9 cellular contexts compared by ENCODE assay signal in genomic region chr5:16791036-16791705, GRCh38.
DNase-seq lines count a peak whose midpoint lies in the region; ATAC-seq and TF ChIP-seq lines count a peak whose summit lies in the region.
"Had no signal": no experiment of that assay in that cellular context is flagged by ENCODE, and none has a peak within 500 bp of the region (broad histone marks: within the 10 kb centered on the region; RNA-seq: fewer than 3 reads in every experiment).

No MANE protein-coding gene starts in this region.

- no peak overlapping the region for H3K4me2 ChIP-seq in PC-3 (ENCODE audit: low read length)

- no peaks in the 10 kb centered on the region for H3K9me3 ChIP-seq in PC-3 (ENCODE audit: low read length)

- BruUV-seq in PC-3 (replicated peaks; lab: Mats Ljungman, UMichigan) = no TSS peak

- H3K27ac Mint-ChIP-seq in activated T-helper 2 cell treated with anti-CD3 and anti-CD28 coated beads, Interferon-gamma antibody, Interleukin-2, Interleukin-4, amounts not matched to agents 10 μg/mL and 5 μg/mL and 100 μg/mL, durations not matched to agents 14 hours and 24 hours and 36 hours = no peak overlapping the region
- H3K27ac Mint-ChIP-seq: IgD-negative memory B cell had no signal

- ATAC-seq in GM18868 (IDR thresholded peaks at IDR 0.05; ENCODE audit: unreplicated experiment) = peak; percentile 57
- ATAC-seq in PC-3 = peak; percentile 40
- ATAC-seq in omental fat pad (ENCODE audit: low FRiP score) = no peak

- H3K4me3 ChIP-seq in BJ (ENCODE audit: low read depth, low read length) (no peak overlapping the region), PC-3 (ENCODE audit: low read length) (no peak overlapping the region), dorsolateral prefrontal cortex (peak overlapping the region in 32 of 59 donors; percentile 0 to 54 (median 24))

- no peak overlapping the region for H3K4me3 Mint-ChIP-seq in activated T-helper 2 cell treated with anti-CD3 and anti-CD28 coated beads, Interferon-gamma antibody, Interleukin-2, Interleukin-4, amounts not matched to agents 10 μg/mL and 5 μg/mL and 100 μg/mL, durations not matched to agents 14 hours and 24 hours and 36 hours (ENCODE audit: low read depth)

- no peaks in the 10 kb centered on the region for H3K9me3 Mint-ChIP-seq in activated T-helper 2 cell treated with anti-CD3 and anti-CD28 coated beads, Interferon-gamma antibody, Interleukin-2, Interleukin-4, amounts not matched to agents 10 μg/mL and 5 μg/mL and 100 μg/mL, durations not matched to agents 14 hours and 24 hours and 36 hours
- H3K9me3 Mint-ChIP-seq: IgD-negative memory B cell had no signal

- H3K27me3 Mint-ChIP-seq in activated T-helper 2 cell treated with anti-CD3 and anti-CD28 coated beads, Interferon-gamma antibody, Interleukin-2, Interleukin-4, amounts not matched to agents 10 μg/mL and 5 μg/mL and 100 μg/mL, durations not matched to agents 14 hours and 24 hours and 36 hours (ENCODE audit: low read depth) = peaks cover 5% of the 10 kb centered on the region

- H3K27me3 ChIP-seq in BJ (ENCODE audit: control insufficient read depth, insufficient read depth, low read length) (no peaks in the 10 kb centered on the region), PC-3 (ENCODE audit: low read length) (no peaks in the 10 kb centered on the region), dorsolateral prefrontal cortex (no peaks in the 10 kb centered on the region)

- H3K79me2 ChIP-seq in PC-3 (ENCODE audit: low read length) = peaks cover 4% of the 10 kb centered on the region; the same call in 1 of the 2 replicates

- H3K9ac ChIP-seq in PC-3 (ENCODE audit: low read length) = no peak overlapping the region

- H3K36me3 Mint-ChIP-seq in activated T-helper 2 cell treated with anti-CD3 and anti-CD28 coated beads, Interferon-gamma antibody, Interleukin-2, Interleukin-4, amounts not matched to agents 10 μg/mL and 5 μg/mL and 100 μg/mL, durations not matched to agents 14 hours and 24 hours and 36 hours (ENCODE audit: low read depth) = no peaks in the 10 kb centered on the region
- H3K36me3 Mint-ChIP-seq: IgD-negative memory B cell had no signal

- H3K27ac ChIP-seq in PC-3 (ENCODE audit: low read length) = no peak overlapping the region
- H3K27ac ChIP-seq in dorsolateral prefrontal cortex = no peak overlapping the region

- H3K4me1 Mint-ChIP-seq in activated T-helper 2 cell treated with anti-CD3 and anti-CD28 coated beads, Interferon-gamma antibody, Interleukin-2, Interleukin-4, amounts not matched to agents 10 μg/mL and 5 μg/mL and 100 μg/mL, durations not matched to agents 14 hours and 24 hours and 36 hours (ENCODE audit: low read depth) = peaks cover 3% of the 10 kb centered on the region

- H3F3A ChIP-seq in PC-3 (ENCODE audit: low read length, unreplicated experiment) = no peaks in the 10 kb centered on the region

- no peaks in the 10 kb centered on the region for H3K9me2 ChIP-seq in PC-3 (replicated peaks; ENCODE audit: low read length)

- no peak overlapping the region for H2AFZ ChIP-seq in PC-3 (ENCODE audit: low read length)

- TF ChIP-seq CTCF in BJ (IDR thresholded peaks at IDR 0.05; ENCODE audit: insufficient read depth, low read depth, low read length) (peak; percentile 59), PC-3 (conservative IDR thresholded peaks at IDR 0.05; ENCODE audit: low read depth, low read length) (peak; percentile 97), dorsolateral prefrontal cortex (IDR thresholded peaks at IDR 0.05 in 54 of 56, conservative IDR thresholded peaks at IDR 0.05 in 2 of 56; ENCODE audit: low read depth in 1 of 56, partially characterized antibody in 56 of 56) (peak; percentile 72 to 96 (median 86)), omental fat pad (IDR thresholded peaks at IDR 0.05) (peak in 1 of 3 donors; percentile 13)

- no peaks in the 10 kb centered on the region for H4K20me1 ChIP-seq in PC-3 (ENCODE audit: low read length)

- intact Hi-C loops in PC-3 (cut with micrococcal nuclease) (loop anchor here (1.0 to 5.0 kb wide), 6 partner anchors 103 to 412 kb away; no protein-coding TSS in a partner anchor), dorsolateral prefrontal cortex (cut with DNase I) (loop anchor here (2.0 to 5.0 kb wide), 3 partner anchors 341 to 400 kb away; no protein-coding TSS in a partner anchor)
- intact Hi-C loops in activated T-helper 2 cell treated with anti-CD3 and anti-CD28 coated beads, Interferon-gamma antibody, Interleukin-2, Interleukin-4, amounts not matched to agents 10 μg/mL and 5 μg/mL and 100 μg/mL, durations not matched to agents 14 hours and 24 hours and 36 hours (cut with micrococcal nuclease) = loop anchor here (1.0 kb wide), 2 partner anchors 341 to 399 kb away; no protein-coding TSS in a partner anchor

- CTCF ChIA-PET in BJ (lab: Yijun Ruan, JAX) (interaction anchor here (0.6 to 4.6 kb wide), 20 partner anchors 8 to 412 kb away, joined by 3 to 69 read pairs (median 4); no protein-coding TSS in a partner anchor), PC-3 (lab: Charles Lee) (interaction anchor here (0.6 to 1.9 kb wide), 7 partner anchors 65 to 1517 kb away, joined by 3 to 14 read pairs (median 7); partner anchors contain the start of gene MYO10)

- H3K36me3 ChIP-seq in BJ (ENCODE audit: control insufficient read depth, insufficient read depth, low read length) (peaks cover 4% of the 10 kb centered on the region), PC-3 (ENCODE audit: low read depth, low read length) (no peaks in the 10 kb centered on the region; the same call in 1 of the 2 replicates)

- POLR2A ChIA-PET in BJ (lab: Charles Lee) (interaction anchor here (0.6 kb wide), 1 partner anchor 10 kb away, joined by 3 read pairs; no protein-coding TSS in a partner anchor), PC-3 (lab: Charles Lee; ENCODE audit: unreplicated experiment) (no interaction called here)

- no peak for DNase-seq in BJ (ENCODE audit: low read depth)
- DNase-seq in LoVo (ENCODE audit: low spot score) = peak; percentile 63
- peak; percentile 95 for DNase-seq in PC-3
- peak in 2 of 10 donors; percentile 35 to 46 for DNase-seq in dorsolateral prefrontal cortex
- DNase-seq in midbrain (lab: John Stamatoyannopoulos, UW) = peak; percentile 74
- no peak for DNase-seq in activated T-helper 2 cell treated with anti-CD3 and anti-CD28 coated beads, Interferon-gamma antibody, Interleukin-2, Interleukin-4, amounts not matched to agents 10 μg/mL and 5 μg/mL and 100 μg/mL, durations not matched to agents 14 hours and 24 hours and 36 hours (ENCODE audit: low spot score)
- DNase-seq in omental fat pad (ENCODE audit: low spot score) = no peak

- H3K4me1 ChIP-seq in PC-3 (ENCODE audit: insufficient read depth, low read length) = no peaks in the 10 kb centered on the region

Comparison
In these comparisons a context has a peak if more than half of its experiments do, and no peak if none do; other contexts are left out.
1. DNase-seq: peak in LoVo (single experiment), PC-3 (single experiment) and midbrain (single experiment); none in BJ (single experiment), activated T-helper 2 cell treated with anti-CD3 and anti-CD28 coated beads, Interferon-gamma antibody, Interleukin-2, Interleukin-4, amounts not matched to agents 10 μg/mL and 5 μg/mL and 100 μg/mL, durations not matched to agents 14 hours and 24 hours and 36 hours (single experiment) and omental fat pad (single experiment).
2. H3K4me3 ChIP-seq: peak in dorsolateral prefrontal cortex (32 of 59); none in BJ (single experiment) and PC-3 (single experiment).